ENCODE assay signal across 1 cellular context in genomic region chr16:68529608-68529930, GRCh38.
TF ChIP-seq lines count a peak whose summit lies in the region.

No MANE protein-coding gene starts in this region.

TF ChIP-seq in GM12878, 131 proteins besides CTCF, POLR2A, EP300 and RAD21 (continued from another document):
- TF ChIP-seq ZBTB40 (IDR thresholded peaks at IDR 0.05; ENCODE audit: borderline replicate concordance) (no peak), RELB (IDR thresholded peaks at IDR 0.05; ENCODE audit: low read depth) (no peak), CBX3 (IDR thresholded peaks at IDR 0.05; ENCODE audit: borderline replicate concordance, low read depth) (no peak), NR2C1 (IDR thresholded peaks at IDR 0.05) (no peak), ZNF207 (IDR thresholded peaks at IDR 0.05; ENCODE audit: borderline replicate concordance) (no peak), ZNF687 (IDR thresholded peaks at IDR 0.05) (no peak), IRF4 (IDR thresholded peaks at IDR 0.05; ENCODE audit: low read depth, low read length) (no peak), MAX (IDR thresholded peaks at IDR 0.05; ENCODE audit: low read depth, low read length) (no peak)
